ENCODE assay signal across 8 cellular contexts in genomic region chr1:1406821-1407100, GRCh38. TPM values are rescaled to one million over a fixed set of nuclear protein-coding genes. Genes with fewer than 3 reads are reported as not detected.
DNase-seq lines count a peak whose midpoint lies in the region; ATAC-seq and TF ChIP-seq lines count a peak whose summit lies in the region.

No MANE protein-coding gene starts in this region.

- TF ChIP-seq CTCF in CD14-positive monocyte (IDR thresholded peaks at IDR 0.05): no peak
- no peak for TF ChIP-seq CTCF in brain microvascular endothelial cell (IDR thresholded peaks at IDR 0.05; ENCODE audit: low read depth, low read length, missing control alignments)

- H3K36me3 ChIP-seq in brain microvascular endothelial cell (replicated peaks): peaks cover 25% of the 10 kb centered on the region
- H3K36me3 ChIP-seq in mesodermal cell (ENCODE audit: control insufficient read depth, insufficient read depth, low read length): peaks cover 60% of the 10 kb centered on the region

- ATAC-seq in HG03175 (IDR thresholded peaks at IDR 0.05; ENCODE audit: unreplicated experiment): peak; percentile 4

- H3K27ac ChIP-seq in brain microvascular endothelial cell: peak overlapping the region; percentile 74
- H3K27ac ChIP-seq in mesodermal cell (ENCODE audit: low read depth, low read length, severe bottlenecking): peak overlapping the region; percentile 72

- H3K4me1 Mint-ChIP-seq in CD14-positive monocyte: peaks cover 21% of the 10 kb centered on the region

- H3K4me3 ChIP-seq in brain microvascular endothelial cell (ENCODE audit: low read depth, low read length): peak overlapping the region; percentile 83
- peak overlapping the region; percentile 91 for H3K4me3 ChIP-seq in mesodermal cell (ENCODE audit: extremely low read depth, insufficient read depth, low read length, poor library complexity, severe bottlenecking)

- H3K27me3 ChIP-seq in brain microvascular endothelial cell (replicated peaks): no peaks in the 10 kb centered on the region

- peaks cover 0 to 2% (median 0%) of the 10 kb centered on the region in 3 donors for H3K27me3 Mint-ChIP-seq in CD14-positive monocyte (ENCODE audit: low read depth in 3 of 3)

- H3K4me3 Mint-ChIP-seq in CD14-positive monocyte: peak overlapping the region; percentile 84 to 91

- peaks cover 0 to 12% (median 5%) of the 10 kb centered on the region in 7 donors for H3K9me3 Mint-ChIP-seq in CD14-positive monocyte

- H3K36me3 Mint-ChIP-seq in CD14-positive monocyte: peaks cover 34 to 50% of the 10 kb centered on the region in 2 donors

- DNase-seq in CD14-positive monocyte (ENCODE audit: low spot score) (no peak), brain microvascular endothelial cell (no peak), occipital lobe (lab: John Stamatoyannopoulos, UW) (no peak), NCI-H345 treated with DMSO at 0.1 percent for 48 hours (lab: John Stamatoyannopoulos, UW; ENCODE audit: unreplicated experiment) (no peak), mesenteric fat pad (ENCODE audit: low spot score) (no peak)
- no peak for DNase-seq in activated CD4-positive, alpha-beta T cell treated with anti-CD3 and anti-CD28 coated beads, Interleukin-2, amount 50 U/mL, for 48 hours

- peaks cover 9% of the 10 kb centered on the region for H3K4me1 ChIP-seq in mesodermal cell (ENCODE audit: control insufficient read depth, insufficient read depth, low read length, poor library complexity, severe bottlenecking)

- no peaks in the 10 kb centered on the region for H3K9me3 ChIP-seq in mesodermal cell (ENCODE audit: control insufficient read depth, low read length)

- H3K27ac Mint-ChIP-seq in CD14-positive monocyte: peak overlapping the region; percentile 80 to 95 (median 86)

- in situ Hi-C loops in brain microvascular endothelial cell (cut with HindIII; ENCODE audit: low pct_ligation_motif_present, low sequenced_read_pairs): no loop called here

- intact Hi-C loops in CD14-positive monocyte (cut with micrococcal nuclease): loop anchor here in 1 of 2 donors (1.0 kb wide), 1 partner anchor 8 kb away; no protein-coding TSS in a partner anchor

- WGBS in mesodermal cell (ENCODE audit: insufficient coverage in 2 of 2), 2 experiments: 0 to 1% methylated on average over 23 to 30 of the region's 30 CpGs

RNA-seq across cellular contexts. Expression of gene MRPL20, which starts 0.3 kb away (rescaled TPM):
- 100 to 1,000 TPM; 156 to 186 TPM for polyA plus RNA-seq in CD14-positive monocyte
- 87.5 TPM for polyA plus RNA-seq in mesodermal cell (2013, experiment 1 of 2)
- polyA plus RNA-seq in mesodermal cell (2013, experiment 2 of 2): 80.9 TPM
- total RNA-seq in occipital lobe (50.4 TPM), mesenteric fat pad (122 TPM)

RNA-seq across cellular contexts. Expression of gene CCNL2, which starts 7.6 kb away (rescaled TPM):
- polyA plus RNA-seq in CD14-positive monocyte: 10 to 100 TPM in 1 of 2 donors, 1 to 10 TPM in 1; 8.6 to 10.4 TPM
- 176 TPM for polyA plus RNA-seq in mesodermal cell (2013, experiment 1 of 2)
- 168 TPM for polyA plus RNA-seq in mesodermal cell (2013, experiment 2 of 2)
- total RNA-seq in occipital lobe (116 TPM), mesenteric fat pad (162 TPM)

RNA-seq across cellular contexts. Expression of gene ANKRD65, which starts 14.3 kb away (rescaled TPM):
- polyA plus RNA-seq in CD14-positive monocyte: not detected
- polyA plus RNA-seq in mesodermal cell (2013, experiment 1 of 2): 1.5 TPM
- 1.4 TPM for polyA plus RNA-seq in mesodermal cell (2013, experiment 2 of 2)
- total RNA-seq in occipital lobe (1.4 TPM), mesenteric fat pad (4.1 TPM)

RNA-seq across cellular contexts. Expression of gene VWA1, which starts 28.7 kb away (rescaled TPM):
- not detected for polyA plus RNA-seq in CD14-positive monocyte
- polyA plus RNA-seq in mesodermal cell (2013, experiment 1 of 2): 20.6 TPM
- 16.6 TPM for polyA plus RNA-seq in mesodermal cell (2013, experiment 2 of 2)
- total RNA-seq in occipital lobe (4.1 TPM), mesenteric fat pad (41.1 TPM)

RNA-seq across cellular contexts. Expression of gene AURKAIP1, which starts 31.8 kb away (rescaled TPM):
- 100 to 1,000 TPM; 134 to 160 TPM for polyA plus RNA-seq in CD14-positive monocyte
- polyA plus RNA-seq in mesodermal cell (2013, experiment 1 of 2): 103 TPM
- polyA plus RNA-seq in mesodermal cell (2013, experiment 2 of 2): 83.9 TPM
- 26.2 TPM for total RNA-seq in occipital lobe
- 120 TPM for total RNA-seq in mesenteric fat pad
